ENCODE assay signal across 8 cellular contexts in genomic region chr1:27567931-27568246, GRCh38. TPM values are rescaled to one million over a fixed set of nuclear protein-coding genes. Genes with fewer than 3 reads are reported as not detected.
DNase-seq lines count a peak whose midpoint lies in the region; ATAC-seq and TF ChIP-seq lines count a peak whose summit lies in the region.

No MANE protein-coding gene starts in this region.

- WGBS in endodermal cell (ENCODE audit: insufficient coverage in 1 of 2, insufficient read length in 1 of 2), 2 experiments: 76 to 85% methylated on average over 2 to 8 of the region's 8 CpGs
- WGBS in neuronal stem cell (ENCODE audit: extremely low coverage in 2 of 2, insufficient read length in 2 of 2, insufficient replicate concordance in 1 of 2), 2 donors: no CpG with 5 or more reads among the region's 8 CpGs

- H2BK12ac ChIP-seq in neuronal stem cell (ENCODE audit: low read length): peak overlapping the region; percentile 11

- peak overlapping the region; percentile 6 for H2BK15ac ChIP-seq in neuronal stem cell (ENCODE audit: low read length)

- H3K4ac ChIP-seq in neuronal stem cell (ENCODE audit: low read length): peak overlapping the region; percentile 0

- peaks cover 4% of the 10 kb centered on the region for H3K27me3 Mint-ChIP-seq in CD4-positive, CD25-positive, alpha-beta regulatory T cell
- no peaks in the 10 kb centered on the region for H3K27me3 Mint-ChIP-seq in endodermal cell (ENCODE audit: insufficient read depth)

- H4K8ac ChIP-seq in neuronal stem cell (ENCODE audit: low read depth, low read length): no peak overlapping the region

- H4K91ac ChIP-seq in neuronal stem cell (ENCODE audit: low read depth, low read length, poor library complexity): peak overlapping the region; percentile 73

- peaks cover 20% of the 10 kb centered on the region for H3K4me1 ChIP-seq in CD4-positive, CD25-positive, alpha-beta regulatory T cell (ENCODE audit: control insufficient read depth, insufficient read depth, low read length, poor library complexity, severe bottlenecking)
- H3K4me1 ChIP-seq in NT2/D1 (ENCODE audit: insufficient read depth, insufficient read length): peaks cover 83% of the 10 kb centered on the region
- H3K4me1 ChIP-seq in endodermal cell (ENCODE audit: control insufficient read depth, insufficient read depth, low read length): peaks cover 60% of the 10 kb centered on the region
- peaks cover 78 to 89% of the 10 kb centered on the region in 2 donors for H3K4me1 ChIP-seq in neuronal stem cell (ENCODE audit: control insufficient read depth in 2 of 2, insufficient read depth in 1 of 2, low read depth in 1 of 2, low read length in 2 of 2)

- no peak for TF ChIP-seq CTCF in endodermal cell (conservative IDR thresholded peaks at IDR 0.05)

- peak overlapping the region; percentile 11 to 82 (median 50) for H3K4me3 Mint-ChIP-seq in CD4-positive, CD25-positive, alpha-beta regulatory T cell
- peak overlapping the region; percentile 37 for H3K4me3 Mint-ChIP-seq in endodermal cell

- peak overlapping the region; percentile 57 for H3K23ac ChIP-seq in neuronal stem cell (ENCODE audit: low read depth, low read length, poor library complexity)

- peaks cover 0 to 1% (median 0%) of the 10 kb centered on the region in 7 donors for H3K9me3 Mint-ChIP-seq in CD4-positive, CD25-positive, alpha-beta regulatory T cell
- H3K9me3 Mint-ChIP-seq in endodermal cell: no peaks in the 10 kb centered on the region

- H2AFZ ChIP-seq in neuronal stem cell (ENCODE audit: low read length): no peak overlapping the region

- H3K27me3 ChIP-seq in CD4-positive, CD25-positive, alpha-beta regulatory T cell (ENCODE audit: control insufficient read depth, insufficient read depth, low read length): no peaks in the 10 kb centered on the region
- H3K27me3 ChIP-seq in NT2/D1 (ENCODE audit: insufficient read depth, insufficient read length) (no peaks in the 10 kb centered on the region), endodermal cell (ENCODE audit: control insufficient read depth, insufficient read depth, low read length, poor library complexity, severe bottlenecking) (no peaks in the 10 kb centered on the region), neuronal stem cell (ENCODE audit: control insufficient read depth in 3 of 3, insufficient read depth in 3 of 3, low read depth in 1 of 3, low read length in 3 of 3) (no peaks in the 10 kb centered on the region)

- peak in 1 of 2 donors; percentile 3 for ATAC-seq in CD4-positive, CD25-positive, alpha-beta regulatory T cell (ENCODE audit: low read depth in 2 of 2)
- no peak for ATAC-seq in GM21825 (IDR thresholded peaks at IDR 0.05; ENCODE audit: unreplicated experiment)
- ATAC-seq in GM19397 (IDR thresholded peaks at IDR 0.05; ENCODE audit: unreplicated experiment): no peak
- ATAC-seq in GM21786 (IDR thresholded peaks at IDR 0.05; ENCODE audit: unreplicated experiment): no peak

- no peak overlapping the region for H3K14ac ChIP-seq in neuronal stem cell (ENCODE audit: low read length)

- peak overlapping the region; percentile 30 for H2AK5ac ChIP-seq in neuronal stem cell (ENCODE audit: low read depth, low read length)

- peak overlapping the region; percentile 72 to 89 (median 82) for H3K27ac Mint-ChIP-seq in CD4-positive, CD25-positive, alpha-beta regulatory T cell
- H3K27ac Mint-ChIP-seq in endodermal cell: peak overlapping the region; percentile 67

- H3K4me2 ChIP-seq in neuronal stem cell (ENCODE audit: insufficient read depth, low read length, poor library complexity, severe bottlenecking): peak overlapping the region; percentile 42

- no peak overlapping the region for H2BK120ac ChIP-seq in neuronal stem cell (ENCODE audit: low read depth, low read length)

- peak overlapping the region; percentile 68 for H2BK5ac ChIP-seq in neuronal stem cell (ENCODE audit: low read length)

- peak overlapping the region; percentile 80 for H3K27ac ChIP-seq in CD4-positive, CD25-positive, alpha-beta regulatory T cell (ENCODE audit: insufficient read depth, low read length, poor library complexity, severe bottlenecking)
- H3K27ac ChIP-seq in endodermal cell (ENCODE audit: low read depth, low read length) (peak overlapping the region; percentile 92), neuronal stem cell (replicated peaks; ENCODE audit: low read length) (peak overlapping the region; percentile 100)

- H3K79me1 ChIP-seq in neuronal stem cell (ENCODE audit: low read depth, low read length): peaks cover 17% of the 10 kb centered on the region

- no peaks in the 10 kb centered on the region for H3K36me3 Mint-ChIP-seq in CD4-positive, CD25-positive, alpha-beta regulatory T cell
- H3K36me3 Mint-ChIP-seq in endodermal cell (ENCODE audit: low read depth): no peaks in the 10 kb centered on the region

- no peaks in the 10 kb centered on the region for H3K9me3 ChIP-seq in CD4-positive, CD25-positive, alpha-beta regulatory T cell (ENCODE audit: control insufficient read depth in 2 of 2, low read length in 2 of 2)
- H3K9me3 ChIP-seq in NT2/D1 (ENCODE audit: insufficient read depth, low read length) (no peaks in the 10 kb centered on the region), endodermal cell (ENCODE audit: control insufficient read depth, low read length) (no peaks in the 10 kb centered on the region), neuronal stem cell (replicated peaks in 1 of 2; ENCODE audit: control insufficient read depth in 2 of 2, insufficient read depth in 1 of 2, low read depth in 1 of 2, low read length in 2 of 2) (no peaks in the 10 kb centered on the region)

- H3K9ac ChIP-seq in NT2/D1 (ENCODE audit: insufficient read length, low read depth) (peak overlapping the region; percentile 14), endodermal cell (ENCODE audit: extremely low read depth, low read length, poor library complexity, severe bottlenecking) (peak overlapping the region; percentile 33), neuronal stem cell (ENCODE audit: low read depth, low read length, poor library complexity) (peak overlapping the region; percentile 10)

- H3K36me3 ChIP-seq in CD4-positive, CD25-positive, alpha-beta regulatory T cell (ENCODE audit: control insufficient read depth, insufficient read depth, low read length): no peaks in the 10 kb centered on the region
- H3K36me3 ChIP-seq in NT2/D1 (ENCODE audit: insufficient read depth, insufficient read length, low read length) (peaks cover 17% of the 10 kb centered on the region), endodermal cell (ENCODE audit: control insufficient read depth, insufficient read depth, low read length) (no peaks in the 10 kb centered on the region), neuronal stem cell (replicated peaks in 1 of 2; ENCODE audit: control insufficient read depth in 2 of 2, insufficient read depth in 2 of 2, low read length in 2 of 2) (peaks cover 2 to 6% of the 10 kb centered on the region in 2 donors)

- no peak for DNase-seq in CD4-positive, CD25-positive, alpha-beta regulatory T cell
- DNase-seq in NT2/D1 (ENCODE audit: low read depth, low spot score) (no peak), endodermal cell (no peak), neuronal stem cell (ENCODE audit: low spot score) (no peak), NCI-H345 (lab: John Stamatoyannopoulos, UW) (no peak)

- H3K4me3 ChIP-seq in CD4-positive, CD25-positive, alpha-beta regulatory T cell (ENCODE audit: low read depth, low read length): peak overlapping the region; percentile 53
- H3K4me3 ChIP-seq in NT2/D1 (ENCODE audit: insufficient read length, low read depth): peak overlapping the region; percentile 16
- H3K4me3 ChIP-seq in endodermal cell (ENCODE audit: low read length): peak overlapping the region; percentile 53
- H3K4me3 ChIP-seq in neuronal stem cell (ENCODE audit: low read length in 2 of 2): peak overlapping the region in 1 of 2 donors; percentile 15

- H3K4me1 Mint-ChIP-seq in CD4-positive, CD25-positive, alpha-beta regulatory T cell: peaks cover 0 to 52% (median 16%) of the 10 kb centered on the region in 4 donors
- peaks cover 77% of the 10 kb centered on the region for H3K4me1 Mint-ChIP-seq in endodermal cell

- H3K18ac ChIP-seq in neuronal stem cell (ENCODE audit: low read length): peak overlapping the region; percentile 68

RNA-seq across cellular contexts. Expression of gene AHDC1, which starts 36.1 kb away (rescaled TPM):
- total RNA-seq in CD4-positive, CD25-positive, alpha-beta regulatory T cell: 26.2 TPM
- 1 to 10 TPM in 1 of 4 donors, under 1 TPM in 3; 0.07 to 1.4 (median 0.50) TPM for polyA plus RNA-seq in CD4-positive, CD25-positive, alpha-beta regulatory T cell
- total RNA-seq in endodermal cell: 10 to 100 TPM; 39.3 to 41.2 TPM
- polyA plus RNA-seq in endodermal cell (2013, experiment 1 of 2): 52.1 TPM
- polyA plus RNA-seq in endodermal cell (2013, experiment 2 of 2): 50.1 TPM
- polyA plus RNA-seq in neuronal stem cell (2013, experiment 1 of 2): 22.9 TPM
- 22.9 TPM for polyA plus RNA-seq in neuronal stem cell (2013, experiment 2 of 2)
